Comparison of ENCODE assay signal across 15 cellular contexts in the genomic region with DNA sequence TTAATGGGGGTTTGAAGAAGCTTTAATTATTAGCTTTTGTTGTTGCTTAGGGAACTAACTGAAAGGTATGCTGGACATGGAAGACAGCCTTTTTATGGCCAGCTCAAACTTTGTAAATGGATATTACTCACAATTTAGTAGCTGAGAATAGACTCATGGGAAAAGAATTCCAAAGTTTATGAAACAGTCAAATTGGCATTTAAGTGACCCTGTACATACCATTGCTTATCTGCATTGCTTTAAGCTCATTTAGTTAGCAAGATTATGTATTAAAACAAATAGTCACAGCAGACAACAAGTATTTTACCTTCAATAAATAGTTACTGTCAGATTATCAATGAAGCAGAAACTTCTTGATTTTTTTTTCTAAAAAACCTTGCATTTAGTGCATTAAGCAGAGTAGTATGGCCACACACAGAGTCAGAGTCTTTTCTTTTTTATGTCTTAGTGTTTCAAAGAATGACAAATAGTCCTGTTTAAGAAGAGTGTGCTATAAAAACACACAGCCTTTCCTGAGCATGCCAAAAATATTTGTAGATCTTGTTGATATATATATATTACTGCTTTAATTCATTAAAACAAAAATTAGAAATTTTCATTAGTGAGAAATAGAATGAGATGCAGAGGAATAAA.
DNase-seq lines count a peak whose midpoint lies in the region; ATAC-seq and TF ChIP-seq lines count a peak whose summit lies in the region.
"Had no signal": no experiment of that assay in that cellular context is flagged by ENCODE, and none has a peak within 500 bp of the region (broad histone marks: within the 10 kb centered on the region; RNA-seq: fewer than 3 reads in every experiment).

No MANE protein-coding gene starts in this region.

- DNase-seq in AG08395 (ENCODE audit: low spot score) (peak; percentile 25), HT1080 (ENCODE audit: low read depth) (peak; percentile 47), cardiac fibroblast (ENCODE audit: low read depth in 2 of 2) (peak; percentile 5 to 68), left kidney (ENCODE audit: low read depth, low spot score) (peak; percentile 6), heart left ventricle (no peak), sciatic nerve (ENCODE audit: low spot score) (no peak), OCI-M1 (lab: John Stamatoyannopoulos, UW) (no peak)
- DNase-seq: activated CD8-positive, alpha-beta memory T cell treated with anti-CD3 and anti-CD28 coated beads, Interleukin-2, amount 50 U/mL, for 4 hours; activated naive CD8-positive, alpha-beta T cell treated with anti-CD3 and anti-CD28 coated beads, Interleukin-2, amount 10 ng/mL, durations not matched to agents 7 days and 5 days; BE2C; DMS53; NCI-H1092 had no signal

- no peaks in the 10 kb centered on the region for H3K4me1 ChIP-seq in heart left ventricle
- H3K4me1 ChIP-seq: BE2C had no signal

- no peak overlapping the region for H3K4me3 ChIP-seq in cardiac fibroblast (replicated peaks in 1 of 2; ENCODE audit: low read depth in 2 of 2, low read length in 2 of 2)
- H3K4me3 ChIP-seq in heart left ventricle: no peak overlapping the region
- H3K4me3 ChIP-seq: thoracic aorta had no signal

- H3K9me3 ChIP-seq in heart left ventricle: peaks cover 0 to 23% (median 9%) of the 10 kb centered on the region in 12 donors
- H3K9me3 ChIP-seq: BE2C had no signal

- no peak for ATAC-seq in heart left ventricle
- ATAC-seq in sciatic nerve: no peak
- no peak for ATAC-seq in HG02884 (IDR thresholded peaks at IDR 0.05; ENCODE audit: unreplicated experiment)
- ATAC-seq: WTC11 had no signal

- intact Hi-C loops in heart left ventricle (cut with DNase I) (no loop called here), sciatic nerve (cut with DNase I) (no loop called here)

- H3K36me3 ChIP-seq in heart left ventricle: no peaks in the 10 kb centered on the region
- H3K36me3 ChIP-seq: BE2C, thoracic aorta had no signal

- H3K27ac ChIP-seq in heart left ventricle: no peak overlapping the region
- H3K27ac ChIP-seq: thoracic aorta had no signal

- H3K27me3 ChIP-seq in heart left ventricle: no peaks in the 10 kb centered on the region

- TF ChIP-seq CTCF in cardiac fibroblast (IDR thresholded peaks at IDR 0.05; ENCODE audit: low read depth, low read length): no peak
- no peak for TF ChIP-seq CTCF in heart left ventricle (IDR thresholded peaks at IDR 0.05)

- no peak for TF ChIP-seq POLR2A in heart left ventricle (IDR thresholded peaks at IDR 0.05)

Comparison
In these comparisons a context has a peak if more than half of its experiments do, and no peak if none do; other contexts are left out.
1. DNase-seq: peak in AG08395 (single experiment), HT1080 (single experiment), cardiac fibroblast (2 of 2) and left kidney (single experiment); none in heart left ventricle (0 of 5), sciatic nerve (single experiment) and OCI-M1 (single experiment).